1 cellular context compared by ENCODE assay signal in genomic region chr3:171354049-171354705, GRCh38.
TF ChIP-seq lines count a peak whose summit lies in the region.

No MANE protein-coding gene starts in this region.

TF ChIP-seq in HEK293, 187 proteins besides CTCF, POLR2A, EP300 and RAD21 (continued from another document):
- TF ChIP-seq, protein P1, sequence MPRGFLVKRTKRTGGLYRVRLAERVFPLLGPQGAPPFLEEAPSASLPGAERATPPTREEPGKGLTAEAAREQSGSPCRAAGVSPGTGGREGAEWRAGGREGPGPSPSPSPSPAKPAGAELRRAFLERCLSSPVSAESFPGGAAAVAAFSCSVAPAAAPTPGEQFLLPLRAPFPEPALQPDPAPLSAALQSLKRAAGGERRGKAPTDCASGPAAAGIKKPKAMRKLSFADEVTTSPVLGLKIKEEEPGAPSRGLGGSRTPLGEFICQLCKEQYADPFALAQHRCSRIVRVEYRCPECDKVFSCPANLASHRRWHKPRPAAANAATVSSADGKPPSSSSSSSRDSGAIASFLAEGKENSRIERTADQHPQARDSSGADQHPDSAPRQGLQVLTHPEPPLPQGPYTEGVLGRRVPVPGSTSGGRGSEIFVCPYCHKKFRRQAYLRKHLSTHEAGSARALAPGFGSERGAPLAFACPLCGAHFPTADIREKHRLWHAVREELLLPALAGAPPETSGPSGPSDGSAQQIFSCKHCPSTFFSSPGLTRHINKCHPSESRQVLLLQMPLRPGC (tag by site-specific recombination; IDR thresholded peaks at IDR 0.05): 0 out of 2 replicates have a peak, but pooled peaks have one; percentile 10
- TF ChIP-seq ZBTB17 (tag by site-specific recombination; IDR thresholded peaks at IDR 0.05): peak; percentile 69
- peak; percentile 81 for TF ChIP-seq PRDM6 (tag by site-specific recombination; IDR thresholded peaks at IDR 0.05)
- TF ChIP-seq ZNF302 (tag by site-specific recombination; IDR thresholded peaks at IDR 0.05; ENCODE audit: low read depth): no peak
- no peak for TF ChIP-seq ZNF133 (tag by site-specific recombination; IDR thresholded peaks at IDR 0.05)
- peak; percentile 32; the same call in 1 of the 2 replicates for TF ChIP-seq ZNF24 (tag by site-specific recombination; IDR thresholded peaks at IDR 0.05)
